Comparison of ENCODE assay signal across 1 cellular context in the genomic region with DNA sequence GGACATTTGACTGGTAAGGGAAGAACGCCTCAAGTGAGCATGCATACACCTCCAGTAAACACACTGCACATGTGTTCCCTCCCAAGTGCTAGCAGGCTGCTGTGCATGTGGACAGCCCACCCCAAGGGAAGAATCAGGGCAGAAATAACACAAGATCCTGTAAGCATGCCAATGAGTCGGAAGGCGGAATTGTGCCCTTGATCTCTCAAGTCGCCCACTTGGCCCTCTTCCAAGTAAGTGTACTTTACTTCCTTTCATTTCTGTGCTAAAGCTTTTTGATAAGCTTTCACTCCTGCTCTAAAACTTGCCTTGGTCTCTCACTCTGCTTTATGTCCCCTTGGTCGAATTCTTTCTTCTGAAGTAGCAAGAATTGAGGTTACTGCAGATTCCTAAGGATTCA.
TF ChIP-seq lines count a peak whose summit lies in the region.

No MANE protein-coding gene starts in this region.

TF ChIP-seq in GM23338, 12 proteins besides CTCF, POLR2A, EP300 and RAD21 (continued from another document):
- TF ChIP-seq STAT1 (IDR thresholded peaks at IDR 0.05; ENCODE audit: unreplicated experiment): no peak
- TF ChIP-seq, protein P1, sequence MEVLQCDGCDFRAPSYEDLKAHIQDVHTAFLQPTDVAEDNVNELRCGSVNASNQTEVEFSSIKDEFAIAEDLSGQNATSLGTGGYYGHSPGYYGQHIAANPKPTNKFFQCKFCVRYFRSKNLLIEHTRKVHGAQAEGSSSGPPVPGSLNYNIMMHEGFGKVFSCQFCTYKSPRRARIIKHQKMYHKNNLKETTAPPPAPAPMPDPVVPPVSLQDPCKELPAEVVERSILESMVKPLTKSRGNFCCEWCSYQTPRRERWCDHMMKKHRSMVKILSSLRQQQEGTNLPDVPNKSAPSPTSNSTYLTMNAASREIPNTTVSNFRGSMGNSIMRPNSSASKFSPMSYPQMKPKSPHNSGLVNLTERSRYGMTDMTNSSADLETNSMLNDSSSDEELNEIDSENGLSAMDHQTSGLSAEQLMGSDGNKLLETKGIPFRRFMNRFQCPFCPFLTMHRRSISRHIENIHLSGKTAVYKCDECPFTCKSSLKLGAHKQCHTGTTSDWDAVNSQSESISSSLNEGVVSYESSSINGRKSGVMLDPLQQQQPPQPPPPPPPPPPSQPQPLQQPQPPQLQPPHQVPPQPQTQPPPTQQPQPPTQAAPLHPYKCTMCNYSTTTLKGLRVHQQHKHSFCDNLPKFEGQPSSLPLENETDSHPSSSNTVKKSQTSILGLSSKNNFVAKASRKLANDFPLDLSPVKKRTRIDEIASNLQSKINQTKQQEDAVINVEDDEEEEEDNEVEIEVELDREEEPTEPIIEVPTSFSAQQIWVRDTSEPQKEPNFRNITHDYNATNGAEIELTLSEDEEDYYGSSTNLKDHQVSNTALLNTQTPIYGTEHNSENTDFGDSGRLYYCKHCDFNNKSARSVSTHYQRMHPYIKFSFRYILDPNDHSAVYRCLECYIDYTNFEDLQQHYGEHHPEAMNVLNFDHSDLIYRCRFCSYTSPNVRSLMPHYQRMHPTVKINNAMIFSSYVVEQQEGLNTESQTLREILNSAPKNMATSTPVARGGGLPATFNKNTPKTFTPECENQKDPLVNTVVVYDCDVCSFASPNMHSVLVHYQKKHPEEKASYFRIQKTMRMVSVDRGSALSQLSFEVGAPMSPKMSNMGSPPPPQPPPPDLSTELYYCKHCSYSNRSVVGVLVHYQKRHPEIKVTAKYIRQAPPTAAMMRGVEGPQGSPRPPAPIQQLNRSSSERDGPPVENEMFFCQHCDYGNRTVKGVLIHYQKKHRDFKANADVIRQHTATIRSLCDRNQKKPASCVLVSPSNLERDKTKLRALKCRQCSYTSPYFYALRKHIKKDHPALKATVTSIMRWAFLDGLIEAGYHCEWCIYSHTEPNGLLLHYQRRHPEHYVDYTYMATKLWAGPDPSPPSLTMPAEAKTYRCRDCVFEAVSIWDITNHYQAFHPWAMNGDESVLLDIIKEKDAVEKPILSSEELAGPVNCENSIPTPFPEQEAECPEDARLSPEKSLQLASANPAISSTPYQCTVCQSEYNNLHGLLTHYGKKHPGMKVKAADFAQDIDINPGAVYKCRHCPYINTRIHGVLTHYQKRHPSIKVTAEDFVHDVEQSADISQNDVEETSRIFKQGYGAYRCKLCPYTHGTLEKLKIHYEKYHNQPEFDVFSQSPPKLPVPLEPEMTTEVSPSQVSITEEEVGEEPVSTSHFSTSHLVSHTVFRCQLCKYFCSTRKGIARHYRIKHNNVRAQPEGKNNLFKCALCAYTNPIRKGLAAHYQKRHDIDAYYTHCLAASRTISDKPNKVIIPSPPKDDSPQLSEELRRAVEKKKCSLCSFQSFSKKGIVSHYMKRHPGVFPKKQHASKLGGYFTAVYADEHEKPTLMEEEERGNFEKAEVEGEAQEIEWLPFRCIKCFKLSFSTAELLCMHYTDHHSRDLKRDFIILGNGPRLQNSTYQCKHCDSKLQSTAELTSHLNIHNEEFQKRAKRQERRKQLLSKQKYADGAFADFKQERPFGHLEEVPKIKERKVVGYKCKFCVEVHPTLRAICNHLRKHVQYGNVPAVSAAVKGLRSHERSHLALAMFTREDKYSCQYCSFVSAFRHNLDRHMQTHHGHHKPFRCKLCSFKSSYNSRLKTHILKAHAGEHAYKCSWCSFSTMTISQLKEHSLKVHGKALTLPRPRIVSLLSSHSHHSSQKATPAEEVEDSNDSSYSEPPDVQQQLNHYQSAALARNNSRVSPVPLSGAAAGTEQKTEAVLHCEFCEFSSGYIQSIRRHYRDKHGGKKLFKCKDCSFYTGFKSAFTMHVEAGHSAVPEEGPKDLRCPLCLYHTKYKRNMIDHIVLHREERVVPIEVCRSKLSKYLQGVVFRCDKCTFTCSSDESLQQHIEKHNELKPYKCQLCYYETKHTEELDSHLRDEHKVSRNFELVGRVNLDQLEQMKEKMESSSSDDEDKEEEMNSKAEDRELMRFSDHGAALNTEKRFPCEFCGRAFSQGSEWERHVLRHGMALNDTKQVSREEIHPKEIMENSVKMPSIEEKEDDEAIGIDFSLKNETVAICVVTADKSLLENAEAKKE (CRISPR knock-in tag; IDR thresholded peaks at IDR 0.05): no peak
- no peak for TF ChIP-seq JUNB (IDR thresholded peaks at IDR 0.05; ENCODE audit: unreplicated experiment)
